Comparison of ENCODE assay signal across 8 cellular contexts in the genomic region with DNA sequence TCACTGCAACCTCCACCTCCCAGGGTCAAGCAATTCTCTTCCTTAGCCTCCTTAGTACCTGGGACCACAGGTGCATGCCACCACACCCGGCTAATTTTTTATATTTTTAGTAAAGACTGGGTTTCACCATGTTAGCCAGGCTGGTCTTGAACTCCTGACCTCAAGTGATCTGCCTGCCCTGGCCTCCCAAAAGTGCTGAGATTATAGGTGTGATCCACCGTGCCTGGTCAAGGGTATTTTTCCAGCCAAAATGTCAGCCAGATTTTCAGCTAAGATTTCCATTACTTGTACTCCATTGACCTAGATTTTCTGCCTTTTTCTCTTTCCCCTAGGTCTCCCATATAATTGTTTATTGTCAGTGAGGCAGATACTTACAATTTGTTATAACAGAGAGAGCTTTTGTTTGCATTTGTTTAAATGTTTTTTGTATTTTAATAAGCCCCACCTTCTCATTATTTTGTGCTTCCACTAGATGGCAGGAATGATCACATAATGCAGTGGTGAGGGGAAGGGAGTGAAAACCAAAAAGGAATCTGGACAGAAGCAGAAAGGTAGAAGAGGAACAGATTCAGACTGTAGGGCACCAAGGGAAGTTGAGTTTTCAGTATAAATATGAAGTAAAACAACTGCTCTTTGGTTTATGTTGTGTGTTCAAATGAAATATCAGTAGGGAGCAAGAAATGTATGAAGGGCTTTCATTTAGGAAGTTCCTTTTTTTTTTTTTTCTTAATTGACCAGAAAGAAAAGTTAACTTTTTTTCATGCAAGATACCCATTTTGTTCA. TPM values are rescaled to one million over a fixed set of nuclear protein-coding genes. Genes with fewer than 3 reads are reported as not detected.
A peak's percentile ranks its signal among the peaks of the same experiment; 100 is the strongest.
DNase-seq lines count a peak whose midpoint lies in the region; TF ChIP-seq lines count a peak whose summit lies in the region.

No MANE protein-coding gene starts in this region.

- H3K27ac Mint-ChIP-seq in brain (peak overlapping the region; percentile 2 to 54 (median 10)), immature natural killer cell (peak overlapping the region in 1 of 6 donors; percentile 3)

- intact Hi-C loops in thyroid gland (cut with DNase I): loop anchor here (5.0 kb wide), 1 partner anchor 196 kb away; no protein-coding TSS in a partner anchor

- DNase-seq in COLO829 (ENCODE audit: low spot score) (peak; percentile 58), GM20000 (ENCODE audit: low spot score) (peak; percentile 74), NCI-H345 (lab: John Stamatoyannopoulos, UW) (peak; percentile 29), immature natural killer cell (peak; percentile 14 to 28 (median 22)), thyroid gland (no peak), NCI-H226 (no peak)
- DNase-seq in stimulated activated CD4-positive, alpha-beta T cell treated with anti-CD3 and anti-CD28 coated beads, Interleukin-2, amount 100 ng/mL, for 48 hours: no peak

- H3K4me1 Mint-ChIP-seq in brain (peaks cover 37% of the 10 kb centered on the region), immature natural killer cell (peaks cover 3 to 6% of the 10 kb centered on the region in 2 donors)

- no peaks in the 10 kb centered on the region for H3K9me3 ChIP-seq in thyroid gland

- H3K36me3 Mint-ChIP-seq in brain (peaks cover 65% of the 10 kb centered on the region), immature natural killer cell (peaks cover 19 to 36% (median 30%) of the 10 kb centered on the region in 3 donors)

- H3K27me3 ChIP-seq in thyroid gland: no peaks in the 10 kb centered on the region

- peaks cover 0 to 10% of the 10 kb centered on the region in 2 donors for H3K4me1 ChIP-seq in thyroid gland

- H3K4me3 Mint-ChIP-seq in brain (no peak overlapping the region), immature natural killer cell (no peak overlapping the region)

- no peaks in the 10 kb centered on the region for H3K27me3 Mint-ChIP-seq in brain
- H3K27me3 Mint-ChIP-seq in immature natural killer cell (ENCODE audit: low read depth in 3 of 3): no peaks in the 10 kb centered on the region

- TF ChIP-seq POLR2A in thyroid gland (IDR thresholded peaks at IDR 0.05): no peak

- no peak overlapping the region for H3K27ac ChIP-seq in thyroid gland

- H3K36me3 ChIP-seq in thyroid gland: peaks cover 20 to 30% of the 10 kb centered on the region in 2 donors

- no peak overlapping the region for H3K4me3 ChIP-seq in thyroid gland (replicated peaks in 1 of 3)

- H3K9me3 Mint-ChIP-seq in brain: peaks cover 0 to 10% (median 4%) of the 10 kb centered on the region in 5 experiments
- H3K9me3 Mint-ChIP-seq in immature natural killer cell: no peaks in the 10 kb centered on the region

- peak; percentile 37 for TF ChIP-seq CTCF in GM20000 (IDR thresholded peaks at IDR 0.05; ENCODE audit: extremely low read depth, missing control alignments)
- TF ChIP-seq CTCF in brain (conservative IDR thresholded peaks at IDR 0.05): peak; percentile 71 to 79
- TF ChIP-seq CTCF in thyroid gland (IDR thresholded peaks at IDR 0.05): peak; percentile 32 to 78 (median 66)

- 85 to 88% methylated on average over 2 of the region's 2 CpGs for WGBS in thyroid gland, 2 donors

RNA-seq across cellular contexts. Expression of gene RPF2, which starts 29.7 kb away (rescaled TPM):
- polyA plus RNA-seq in brain (ENCODE audit: insufficient read depth, low read depth, low replicate concordance): 15.4 TPM
- polyA plus RNA-seq in immature natural killer cell: 10 to 100 TPM in 2 of 3 donors, 1 to 10 TPM in 1; 9.4 to 22.9 (median 19.9) TPM
- 10 to 100 TPM; 20.2 to 34.6 (median 23.9) TPM for total RNA-seq in thyroid gland

RNA-seq across cellular contexts. Expression of gene GTF3C6, which starts 53.0 kb away (rescaled TPM):
- polyA plus RNA-seq in brain (ENCODE audit: insufficient read depth, low read depth, low replicate concordance): 77.7 TPM
- polyA plus RNA-seq in immature natural killer cell: 100 to 1,000 TPM in 2 of 3 donors, 10 to 100 TPM in 1; 91.1 to 141 (median 120) TPM
- total RNA-seq in thyroid gland: 10 to 100 TPM; 16.0 to 49.8 (median 39.9) TPM

Comparison
In these comparisons a context has a peak if more than half of its experiments do, and no peak if none do; other contexts are left out.
1. DNase-seq: peak in COLO829 (single experiment), GM20000 (single experiment), NCI-H345 (single experiment) and immature natural killer cell (3 of 3); none in thyroid gland (0 of 2), stimulated activated CD4-positive, alpha-beta T cell treated with anti-CD3 and anti-CD28 coated beads, Interleukin-2, amount 100 ng/mL, for 48 hours (0 of 2) and NCI-H226 (single experiment).
2. Peak in every context shown above with its lines, with median percentiles within 50 percentile points of each other: CTCF ChIP-seq.